ENCODE assay signal across 1 cellular context in the genomic region with DNA sequence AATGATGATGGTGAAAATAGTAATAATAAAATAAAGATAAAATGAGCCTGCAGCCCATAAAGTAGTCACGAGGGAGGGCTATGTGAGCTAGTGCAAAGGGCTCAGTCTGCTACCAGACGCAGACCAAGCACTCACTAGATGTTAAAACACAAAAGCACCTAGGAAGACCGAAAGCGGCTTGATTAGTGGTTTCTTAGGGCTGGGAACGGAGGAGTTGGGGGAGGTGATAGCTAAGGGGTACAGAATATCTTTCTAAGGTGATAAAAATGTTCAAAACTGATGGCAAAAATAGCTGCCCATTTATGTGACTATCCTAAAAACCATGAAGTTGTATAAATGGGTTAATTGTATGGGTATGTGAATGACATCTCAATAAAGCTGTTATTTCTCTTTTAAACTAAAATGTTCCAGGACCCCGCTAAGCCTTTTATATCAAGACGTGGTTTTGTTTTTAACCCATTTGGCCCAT.
A peak's percentile ranks its signal among the peaks of the same experiment; 100 is the strongest.
TF ChIP-seq lines count a peak whose summit lies in the region.

No MANE protein-coding gene starts in this region.

TF ChIP-seq in A549, 52 proteins besides CTCF, POLR2A, EP300 and RAD21:
- no peak for TF ChIP-seq HDAC2 (IDR thresholded peaks at IDR 0.05)
- TF ChIP-seq PHF8 (IDR thresholded peaks at IDR 0.05; ENCODE audit: borderline replicate concordance, low read depth), result no peak
- no peak for TF ChIP-seq MAFK (IDR thresholded peaks at IDR 0.05; ENCODE audit: partially characterized antibody)
- 0 out of 2 replicates have a peak, but pooled peaks have one; percentile 25 for TF ChIP-seq EHF (CRISPR knock-in tag; IDR thresholded peaks at IDR 0.05)
- peak; percentile 83; the same call in 1 of the 2 replicates for TF ChIP-seq FOSB (CRISPR knock-in tag; IDR thresholded peaks at IDR 0.05)
- TF ChIP-seq POLR2AphosphoS2 (conservative IDR thresholded peaks at IDR 0.05; ENCODE audit: low read length), result no peak
- TF ChIP-seq HOXA7 (CRISPR knock-in tag; IDR thresholded peaks at IDR 0.05), result 0 out of 2 replicates have a peak, but pooled peaks have one; percentile 78
- TF ChIP-seq RFX5 (IDR thresholded peaks at IDR 0.05), result no peak
